21 cellular contexts compared by ENCODE assay signal in the genomic region with DNA sequence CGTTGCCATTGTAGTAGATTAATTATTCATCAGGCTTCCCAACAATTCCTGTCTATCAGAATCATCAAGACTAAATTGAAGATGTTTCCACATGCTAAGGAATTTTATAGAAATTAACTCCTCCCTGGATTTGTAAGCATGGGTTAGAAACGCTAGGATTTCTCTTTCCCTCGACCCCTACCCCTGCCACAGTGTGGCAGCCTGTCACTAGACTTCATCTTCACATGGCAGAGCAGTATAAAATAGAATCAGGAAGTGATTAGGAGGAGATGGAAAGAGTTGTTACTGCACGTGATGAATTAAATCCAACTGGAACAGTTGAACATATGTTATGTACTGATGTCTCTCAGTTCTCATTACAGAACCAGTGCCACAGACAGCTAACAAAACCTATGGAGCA.
DNase-seq lines count a peak whose midpoint lies in the region; ATAC-seq, FAIRE-seq and TF ChIP-seq lines count a peak whose summit lies in the region.
"Had no signal": no experiment of that assay in that cellular context is flagged by ENCODE, and none has a peak within 500 bp of the region (broad histone marks: within the 10 kb centered on the region; RNA-seq: fewer than 3 reads in every experiment).

No MANE protein-coding gene starts in this region.

- TF ChIP-seq CTCF in DND-41 (IDR thresholded peaks at IDR 0.05; ENCODE audit: borderline replicate concordance, extremely low read depth, low read length, poor library complexity, severe bottlenecking) (peak; percentile 18), H1 (IDR thresholded peaks at IDR 0.05; ENCODE audit: control extremely low read depth in 1 of 3, insufficient read depth in 1 of 3, low read depth in 1 of 3, low read length in 3 of 3) (no peak), D721Med (IDR thresholded peaks at IDR 0.05; ENCODE audit: insufficient read depth, missing control alignments) (no peak)

- no peak overlapping the region for H4K8ac ChIP-seq in H1 (ENCODE audit: extremely low read depth, insufficient read depth, low read length)

- no peak overlapping the region for H4K91ac ChIP-seq in H1 (replicated peaks; ENCODE audit: insufficient read length, low read length)

- H2BK12ac ChIP-seq in H1 (ENCODE audit: low read depth, low read length): no peak overlapping the region

- CTCF ChIA-PET in H1 (lab: Charles Lee; ENCODE audit: partially characterized antibody): interaction anchor here (1.2 kb wide), 1 partner anchor 25 kb away, joined by 4 read pairs; no protein-coding TSS in a partner anchor

- no peak overlapping the region for H2BK120ac ChIP-seq in H1 (replicated peaks; ENCODE audit: low read depth, low read length)

- no peak overlapping the region for H3K56ac ChIP-seq in H1 (replicated peaks; ENCODE audit: insufficient read length, low read depth, low read length)

- H4K5ac ChIP-seq in H1 (ENCODE audit: insufficient read length, low read depth, low read length): no peak overlapping the region

- no peak overlapping the region for H2BK5ac ChIP-seq in H1 (ENCODE audit: low read depth, low read length)

- no peak for FAIRE-seq in H1 (lab: Jason Lieb, UNC)
- no peak for FAIRE-seq in D721Med (lab: Jason Lieb, UNC)
- FAIRE-seq: A204.1, GM12878, HepG2 had no signal

- no peak overlapping the region for H3K9ac ChIP-seq in DND-41 (ENCODE audit: low read depth, low read length)
- H3K9ac ChIP-seq in H1 (replicated peaks in 1 of 4; ENCODE audit: extremely low read depth in 1 of 4, low read depth in 3 of 4, low read length in 3 of 4): no peak overlapping the region; a peak in 1 of 7 replicates

- no peak overlapping the region for H2AFZ ChIP-seq in DND-41 (ENCODE audit: low read depth, low read length)
- 0 out of 2 replicates have a peak overlapping the region, but pooled peaks have one; percentile 60 for H2AFZ ChIP-seq in H1 (ENCODE audit: low read length)
- H2AFZ ChIP-seq: PC-9 had no signal

- H3K23me2 ChIP-seq in H1 (ENCODE audit: low read depth, low read length): no peaks in the 10 kb centered on the region

- POLR2A ChIA-PET in H1 (lab: Charles Lee; ENCODE audit: partially characterized antibody): interaction anchor here (0.9 kb wide), 1 partner anchor 16 kb away, joined by 3 read pairs; no protein-coding TSS in a partner anchor

- TF ChIP-seq POLR2A in H1 (IDR thresholded peaks at IDR 0.05; ENCODE audit: control extremely low read depth in 1 of 2, low read depth in 2 of 2, low read length in 2 of 2): no peak

- TF ChIP-seq RAD21 in H1 (IDR thresholded peaks at IDR 0.05 in 1 of 2, conservative IDR thresholded peaks at IDR 0.05 in 1 of 2; ENCODE audit: low read depth in 2 of 2, low read length in 2 of 2): peak in 1 of 2 experiments; percentile 6; a peak in 1 of 4 replicates

- no peak for TF ChIP-seq EP300 in H1 (IDR thresholded peaks at IDR 0.05; ENCODE audit: borderline replicate concordance in 1 of 2, low read depth in 2 of 2, low read length in 2 of 2)

- H3K18ac ChIP-seq in H1 (ENCODE audit: extremely low read depth, low read length): no peak overlapping the region

- H4K20me1 ChIP-seq in DND-41 (ENCODE audit: insufficient read depth, low read length) (no peaks in the 10 kb centered on the region), H1 (replicated peaks in 1 of 2; ENCODE audit: control insufficient read depth in 1 of 2, insufficient read depth in 2 of 2, low read length in 2 of 2) (no peaks in the 10 kb centered on the region)

- H3K27me3 ChIP-seq in DND-41 (ENCODE audit: insufficient read depth, low read length, poor library complexity): peaks cover 2% of the 10 kb centered on the region
- H3K27me3 ChIP-seq in H1 (replicated peaks in 1 of 4; ENCODE audit: control insufficient read depth in 3 of 4, extremely low read depth in 1 of 4, insufficient read depth in 3 of 4, low read length in 3 of 4): no peaks in the 10 kb centered on the region

- H2BK15ac ChIP-seq in H1 (ENCODE audit: low read length): no peak overlapping the region

- H3K4me3 ChIP-seq in DND-41 (ENCODE audit: low read depth in 1 of 2, low read length in 2 of 2) (no peak overlapping the region), H1 (ENCODE audit: extremely low read depth in 1 of 4, insufficient read depth in 2 of 4, low read depth in 3 of 4, low read length in 4 of 4) (no peak overlapping the region)
- H3K4me3 ChIP-seq: GM12878, PC-9 had no signal

- DNase-seq in DND-41 (no peak), NCI-H146 treated with DMSO at 0.1 percent for 48 hours (lab: John Stamatoyannopoulos, UW; ENCODE audit: unreplicated experiment) (peak; percentile 28), NCI-H524 treated with DMSO at 0.1 percent for 48 hours (lab: John Stamatoyannopoulos, UW) (peak; percentile 82), H1 (ENCODE audit: low read depth in 1 of 2, low spot score in 2 of 2) (no peak), D721Med (ENCODE audit: insufficient read length, low spot score) (no peak)
- DNase-seq: BE2C; CD4-positive, CD25-positive, alpha-beta regulatory T cell; COR-L47; EL; GOT3; KBM-7; MV-4-11; NCI-H1417; NCI-H2029 treated with DMSO at 0.1 percent for 48 hours; PC-9; T-helper 17 cell had no signal

- H3K4me1 ChIP-seq in DND-41 (ENCODE audit: insufficient read depth, low read length) (peaks cover 12% of the 10 kb centered on the region), H1 (replicated peaks in 1 of 4; ENCODE audit: control insufficient read depth in 3 of 4, insufficient read depth in 4 of 4, low read length in 3 of 4) (peaks cover 0 to 8% (median 0%) of the 10 kb centered on the region in 4 experiments; a peak in 1 of 7 replicates)
- H3K4me1 ChIP-seq: BE2C had no signal

- no peaks in the 10 kb centered on the region for H3K79me1 ChIP-seq in H1 (ENCODE audit: low read depth, low read length)

- H3K4ac ChIP-seq in H1 (replicated peaks; ENCODE audit: insufficient read length, low read depth, low read length): no peak overlapping the region

- no peak overlapping the region for H3K23ac ChIP-seq in H1 (ENCODE audit: insufficient read length)

- H3K4me2 ChIP-seq in DND-41 (ENCODE audit: insufficient read depth, low read length) (no peak overlapping the region), H1 (ENCODE audit: insufficient read depth in 1 of 2, low read depth in 2 of 2, low read length in 2 of 2) (no peak overlapping the region)
- H3K4me2 ChIP-seq: PC-9 had no signal

- no peak overlapping the region for H3K14ac ChIP-seq in H1 (ENCODE audit: insufficient read length)

- ATAC-seq in DND-41 (ENCODE audit: insufficient read depth, low read depth): no peak
- no peak for ATAC-seq in GM18517 (IDR thresholded peaks at IDR 0.05; ENCODE audit: unreplicated experiment)
- ATAC-seq in HG02588 (IDR thresholded peaks at IDR 0.05; ENCODE audit: unreplicated experiment): no peak
- ATAC-seq: GM12878, HepG2, T-helper 17 cell had no signal

- H3K27ac ChIP-seq in DND-41 (ENCODE audit: low read length) (no peak overlapping the region), H1 (ENCODE audit: low read depth, low read length) (no peak overlapping the region)
- H3K27ac ChIP-seq: PC-9 had no signal

- WGBS in H1 (ENCODE audit: extremely low coverage in 1 of 2, insufficient coverage in 1 of 2, insufficient read length in 1 of 2, insufficient replicate concordance in 2 of 2, low coverage in 1 of 2, low lambda C conversion rate in 2 of 2, missing lambda C conversion rate in 1 of 2), 2 experiments: 78% methylated on average over 4 of the region's 4 CpGs; no CpG with 5 or more reads in 1 of the 2 experiments

- H3K9me3 ChIP-seq in DND-41 (ENCODE audit: insufficient read depth, low read length, severe bottlenecking) (no peaks in the 10 kb centered on the region), H1 (ENCODE audit: insufficient read depth in 2 of 2, low read depth in 1 of 2, low read length in 1 of 2) (no peaks in the 10 kb centered on the region; a peak in 1 of 4 replicates)
- H3K9me3 ChIP-seq: BE2C had no signal

- no peak overlapping the region for H2AK5ac ChIP-seq in H1 (ENCODE audit: low read depth, low read length)

- H2BK20ac ChIP-seq in H1 (ENCODE audit: low read length): no peak overlapping the region

- no peaks in the 10 kb centered on the region for H3K79me2 ChIP-seq in DND-41 (ENCODE audit: insufficient read depth, low read length)
- H3K79me2 ChIP-seq in H1 (ENCODE audit: control insufficient read depth in 1 of 2, insufficient read depth in 2 of 2, low read length in 2 of 2): no peaks in the 10 kb centered on the region

- H3K36me3 ChIP-seq in DND-41 (ENCODE audit: insufficient read depth, low read length): no peaks in the 10 kb centered on the region
- H3K36me3 ChIP-seq in H1 (ENCODE audit: control insufficient read depth in 2 of 4, insufficient read depth in 4 of 4, low read length in 3 of 4): no peaks in the 10 kb centered on the region
- H3K36me3 ChIP-seq: BE2C had no signal

TF ChIP-seq in H1, 55 proteins besides CTCF, POLR2A, EP300 and RAD21:
- TF ChIP-seq EGR1 (IDR thresholded peaks at IDR 0.05; ENCODE audit: borderline replicate concordance, low read depth, low read length): no peak
- no peak for TF ChIP-seq SP1 (IDR thresholded peaks at IDR 0.05; ENCODE audit: low read depth, low read length)
- TF ChIP-seq CHD1 (IDR thresholded peaks at IDR 0.05; ENCODE audit: low read depth, low read length): no peak
- no peak for TF ChIP-seq ATF2 (IDR thresholded peaks at IDR 0.05; ENCODE audit: low read length)
- TF ChIP-seq CHD2 (IDR thresholded peaks at IDR 0.05; ENCODE audit: low read length): no peak
- TF ChIP-seq CTBP2 (IDR thresholded peaks at IDR 0.05; ENCODE audit: borderline replicate concordance, insufficient read depth, insufficient read length, low read length): no peak
- TF ChIP-seq ZNF274 (IDR thresholded peaks at IDR 0.05; ENCODE audit: borderline replicate concordance, extremely low read depth, low read length): no peak
- no peak for TF ChIP-seq EZH2 (IDR thresholded peaks at IDR 0.05; ENCODE audit: low read depth, low read length, severe bottlenecking)
- no peak for TF ChIP-seq JUND (IDR thresholded peaks at IDR 0.05; ENCODE audit: low read length)
- TF ChIP-seq TCF12 (IDR thresholded peaks at IDR 0.05; ENCODE audit: low read depth, low read length): no peak
- TF ChIP-seq SIRT6 (IDR thresholded peaks at IDR 0.05; ENCODE audit: low read length): no peak
- no peak for TF ChIP-seq RFX5 (IDR thresholded peaks at IDR 0.05; ENCODE audit: borderline replicate concordance, low read depth, low read length)
- no peak for TF ChIP-seq JUN (IDR thresholded peaks at IDR 0.05; ENCODE audit: low read depth, low read length)

Comparison
In these comparisons a context has a peak if more than half of its experiments do, and no peak if none do; other contexts are left out.
1. DNase-seq: peak in NCI-H146 treated with DMSO at 0.1 percent for 48 hours (single experiment) and NCI-H524 treated with DMSO at 0.1 percent for 48 hours (single experiment); none in DND-41 (single experiment), H1 (0 of 2) and D721Med (single experiment).